21 cellular contexts compared by ENCODE assay signal in the genomic region with DNA sequence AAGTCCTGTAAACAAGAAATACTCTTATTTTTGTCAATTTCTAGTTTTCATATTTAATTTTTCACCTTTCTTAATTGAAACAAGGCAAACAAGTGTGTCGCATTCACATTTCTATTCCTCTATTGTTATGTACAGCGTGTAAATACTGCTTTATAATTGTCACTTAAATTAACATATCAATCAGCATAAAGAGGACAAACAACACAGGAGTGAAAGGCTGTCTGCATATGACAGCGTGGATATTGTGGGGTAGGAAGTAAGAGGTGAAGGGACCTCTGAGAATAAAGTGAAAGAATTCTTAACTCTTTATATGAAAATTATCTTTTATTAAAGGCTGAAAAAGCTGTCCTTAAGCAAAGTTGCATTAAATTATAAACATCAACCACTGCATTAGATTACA.
DNase-seq lines count a peak whose midpoint lies in the region; ATAC-seq, FAIRE-seq and TF ChIP-seq lines count a peak whose summit lies in the region.
"Had no signal": no experiment of that assay in that cellular context is flagged by ENCODE, and none has a peak within 500 bp of the region (broad histone marks: within the 10 kb centered on the region; RNA-seq: fewer than 3 reads in every experiment).

No MANE protein-coding gene starts in this region.

- H3K9me3 Mint-ChIP-seq in H9 (no peaks in the 10 kb centered on the region), neural progenitor cell (no peaks in the 10 kb centered on the region)

- peak overlapping the region; percentile 70 for H3K27ac ChIP-seq in H9 (ENCODE audit: insufficient read length, low read depth, low read length)
- H3K27ac ChIP-seq in OCI-LY1 (ENCODE audit: low read depth, low read length, poor library complexity, severe bottlenecking): no peak overlapping the region
- no peak overlapping the region for H3K27ac ChIP-seq in endothelial cell of umbilical vein (ENCODE audit: insufficient read depth, low read depth, low read length)
- H3K27ac ChIP-seq in neural progenitor cell: no peak overlapping the region
- H3K27ac ChIP-seq in WERI-Rb-1: no peak overlapping the region
- H3K27ac ChIP-seq: BLaER1 had no signal

- no CpG with 5 or more reads among the region's 3 CpGs for WGBS in H9 (ENCODE audit: extremely low coverage, insufficient read length, low lambda C conversion rate)

- no peak overlapping the region for H2BK12ac ChIP-seq in H9 (ENCODE audit: insufficient read length, low read depth, low read length)

- H3K9me2 ChIP-seq in OCI-LY1 (ENCODE audit: low read depth, low read length): no peaks in the 10 kb centered on the region

- H2BK20ac ChIP-seq in H9 (ENCODE audit: low read depth, low read length, poor library complexity, severe bottlenecking): no peak overlapping the region

- H3K36me3 Mint-ChIP-seq in H9 (ENCODE audit: insufficient read depth in 1 of 3, low read depth in 3 of 3) (no peaks in the 10 kb centered on the region), neural progenitor cell (no peaks in the 10 kb centered on the region)
- H3K36me3 Mint-ChIP-seq: CD8-positive, alpha-beta memory T cell had no signal

- H3K4me3 ChIP-seq in OCI-LY1 (ENCODE audit: low read depth, low read length, poor library complexity, severe bottlenecking) (no peak overlapping the region), endothelial cell of umbilical vein (replicated peaks in 1 of 3; ENCODE audit: insufficient read depth in 1 of 3, low read depth in 1 of 3, low read length in 3 of 3) (no peak overlapping the region), neural progenitor cell (no peak overlapping the region), WERI-Rb-1 (ENCODE audit: low read depth, low read length) (no peak overlapping the region)
- H3K4me3 ChIP-seq: BLaER1, GM12878 had no signal

- CTCF ChIA-PET in endothelial cell of umbilical vein (lab: Charles Lee): no interaction called here

- DNase-seq in H9 (no peak), endothelial cell of umbilical vein (ENCODE audit: low read depth, low spot score) (no peak), neural progenitor cell (ENCODE audit: low spot score) (no peak), WERI-Rb-1 (no peak)
- DNase-seq: 8988T; AML-193; Caco-2; CD8-positive, alpha-beta memory T cell; DMS53; GF-D8; IMR-90; KBM-7 had no signal

- no peak overlapping the region for H3K9ac ChIP-seq in H9 (ENCODE audit: extremely low read depth, insufficient read length, low read length)
- H3K9ac ChIP-seq in OCI-LY1 (ENCODE audit: low read length): no peak overlapping the region
- H3K9ac ChIP-seq in endothelial cell of umbilical vein (replicated peaks; ENCODE audit: extremely low read depth, insufficient read depth, low read length): no peak overlapping the region
- no peak overlapping the region for H3K9ac ChIP-seq in neural progenitor cell
- H3K9ac ChIP-seq: BLaER1 had no signal

- no peak overlapping the region for H3K56ac ChIP-seq in H9 (ENCODE audit: insufficient read length, low read depth, low read length)

- H3K23me2 ChIP-seq in H9 (ENCODE audit: insufficient read length, low read depth, low read length, poor library complexity, severe bottlenecking): no peaks in the 10 kb centered on the region

- H3K4me1 ChIP-seq in H9 (ENCODE audit: insufficient read depth, low read length) (peaks cover 16% of the 10 kb centered on the region), OCI-LY1 (ENCODE audit: insufficient read depth, low read length, severe bottlenecking) (peaks cover 57% of the 10 kb centered on the region), endothelial cell of umbilical vein (ENCODE audit: control insufficient read depth, extremely low read depth, insufficient read depth, low read length) (peaks cover 21% of the 10 kb centered on the region), neural progenitor cell (peaks cover 37% of the 10 kb centered on the region)
- H3K4me1 ChIP-seq: BLaER1 had no signal

- TF ChIP-seq POLR2A in endothelial cell of umbilical vein (IDR thresholded peaks at IDR 0.05; ENCODE audit: low read depth, low read length): no peak

- intact Hi-C loops in endothelial cell of umbilical vein (cut with micrococcal nuclease): no loop called here

- H3K4ac ChIP-seq in H9 (ENCODE audit: low read depth, low read length): no peak overlapping the region

- no peak overlapping the region for H2AK5ac ChIP-seq in H9 (ENCODE audit: insufficient read length, low read length)

- H2BK15ac ChIP-seq in H9 (ENCODE audit: low read depth, low read length): no peak overlapping the region

- TF ChIP-seq CTCF in H9 (conservative IDR thresholded peaks at IDR 0.05): no peak
- TF ChIP-seq CTCF in OCI-LY1 (IDR thresholded peaks at IDR 0.05; ENCODE audit: low read length): no peak
- TF ChIP-seq CTCF in endothelial cell of umbilical vein (IDR thresholded peaks at IDR 0.05; ENCODE audit: extremely low read depth in 1 of 2, insufficient read depth in 1 of 2, low read depth in 1 of 2, low read length in 2 of 2): no peak
- TF ChIP-seq CTCF in neural progenitor cell (IDR thresholded peaks at IDR 0.05): no peak
- no peak for TF ChIP-seq CTCF in WERI-Rb-1 (IDR thresholded peaks at IDR 0.05; ENCODE audit: low read depth, low read length)

- H4K91ac ChIP-seq in H9 (ENCODE audit: insufficient read length, low read depth, low read length): no peak overlapping the region

- H3K4me1 Mint-ChIP-seq in H9: peaks cover 62 to 67% of the 10 kb centered on the region in 2 experiments
- peaks cover 8% of the 10 kb centered on the region for H3K4me1 Mint-ChIP-seq in neural progenitor cell
- H3K4me1 Mint-ChIP-seq: CD8-positive, alpha-beta memory T cell had no signal

- dilution Hi-C loops in endothelial cell of umbilical vein (cut with MboI; ENCODE audit: extremely low pct_ligation_motif_present, low sequenced_read_pairs): no loop called here

- no peaks in the 10 kb centered on the region for H3K79me2 ChIP-seq in H9 (ENCODE audit: insufficient read depth, low read length)
- no peaks in the 10 kb centered on the region for H3K79me2 ChIP-seq in OCI-LY1 (ENCODE audit: insufficient read depth, low read length)
- H3K79me2 ChIP-seq in endothelial cell of umbilical vein (ENCODE audit: control insufficient read depth, insufficient read depth, low read length): no peaks in the 10 kb centered on the region
- no peaks in the 10 kb centered on the region for H3K79me2 ChIP-seq in neural progenitor cell (ENCODE audit: low read depth)

- H2AFZ ChIP-seq in H9 (ENCODE audit: low read length) (no peak overlapping the region), OCI-LY1 (ENCODE audit: low read length) (peak overlapping the region; percentile 87; the same call in 1 of the 2 replicates), endothelial cell of umbilical vein (ENCODE audit: low read depth, low read length) (peak overlapping the region; percentile 17), neural progenitor cell (replicated peaks) (peak overlapping the region; percentile 60)

- H4K5ac ChIP-seq in H9 (ENCODE audit: insufficient read length, low read depth, low read length): no peak overlapping the region

- H3K27ac Mint-ChIP-seq in H9: peak overlapping the region; percentile 3 to 75 (median 72); a peak in 6 of 7 replicates
- H3K27ac Mint-ChIP-seq in neural progenitor cell: no peak overlapping the region

- H3K27me3 Mint-ChIP-seq in H9 (ENCODE audit: low read depth): no peaks in the 10 kb centered on the region
- no peaks in the 10 kb centered on the region for H3K27me3 Mint-ChIP-seq in neural progenitor cell (ENCODE audit: insufficient read depth, low read depth)
- H3K27me3 Mint-ChIP-seq: CD8-positive, alpha-beta memory T cell had no signal

- no TSS peak for BruUV-seq in endothelial cell of umbilical vein (replicated peaks; lab: Mats Ljungman, UMichigan)

- H3K18ac ChIP-seq in H9 (ENCODE audit: insufficient read length, low read depth, low read length): no peak overlapping the region

- no peak overlapping the region for H3T11ph ChIP-seq in H9 (ENCODE audit: low read length)

- H3K4me3 Mint-ChIP-seq in H9 (no peak overlapping the region), neural progenitor cell (no peak overlapping the region)
- H3K4me3 Mint-ChIP-seq: CD8-positive, alpha-beta memory T cell had no signal

- no peak overlapping the region for H4K8ac ChIP-seq in H9 (replicated peaks; ENCODE audit: insufficient read length, low read depth, low read length)

- no peaks in the 10 kb centered on the region for H3K27me3 ChIP-seq in H9 (ENCODE audit: insufficient read depth, low read length)
- H3K27me3 ChIP-seq in OCI-LY1 (ENCODE audit: insufficient read depth, low read length): no peaks in the 10 kb centered on the region
- no peaks in the 10 kb centered on the region for H3K27me3 ChIP-seq in endothelial cell of umbilical vein (ENCODE audit: control insufficient read depth in 2 of 2, insufficient read depth in 2 of 2, low read length in 2 of 2)
- no peaks in the 10 kb centered on the region for H3K27me3 ChIP-seq in neural progenitor cell
- no peaks in the 10 kb centered on the region for H3K27me3 ChIP-seq in WERI-Rb-1 (ENCODE audit: insufficient read depth, low read depth, severe bottlenecking)
- H3K27me3 ChIP-seq: BLaER1 had no signal

- no peak for FAIRE-seq in endothelial cell of umbilical vein (lab: Jason Lieb, UNC)
- FAIRE-seq: GM12878, GM18507, H54, HTR-8/SVneo had no signal

- ATAC-seq in HG02610 (IDR thresholded peaks at IDR 0.05; ENCODE audit: unreplicated experiment) (no peak), GM18511 (IDR thresholded peaks at IDR 0.05; ENCODE audit: unreplicated experiment) (no peak), HG03565 (IDR thresholded peaks at IDR 0.05; ENCODE audit: unreplicated experiment) (no peak)
- ATAC-seq: GM12878 had no signal

- H3K79me1 ChIP-seq in H9 (ENCODE audit: insufficient read depth, low read depth, low read length, poor library complexity, severe bottlenecking): no peaks in the 10 kb centered on the region

- H3F3A ChIP-seq in OCI-LY1 (ENCODE audit: insufficient read depth, low read length): no peaks in the 10 kb centered on the region
- H3F3A ChIP-seq in neural progenitor cell (ENCODE audit: low read depth): peaks cover 16% of the 10 kb centered on the region

- H3K23ac ChIP-seq in H9 (ENCODE audit: insufficient read length, low read depth, low read length): no peak overlapping the region

- H3K9me1 ChIP-seq in endothelial cell of umbilical vein (replicated peaks; ENCODE audit: control insufficient read depth, extremely low read depth, insufficient read depth, low read length): no peaks in the 10 kb centered on the region

- no peak overlapping the region for H2BK5ac ChIP-seq in H9 (ENCODE audit: insufficient read length, low read length)

- no peak overlapping the region for H3K14ac ChIP-seq in H9 (ENCODE audit: insufficient read depth, low read length)

- H3K9me3 ChIP-seq in H9 (ENCODE audit: control insufficient read depth, low read depth, low read length) (no peaks in the 10 kb centered on the region), OCI-LY1 (ENCODE audit: low read length) (no peaks in the 10 kb centered on the region), endothelial cell of umbilical vein (replicated peaks; ENCODE audit: control insufficient read depth, insufficient read depth, low read length) (no peaks in the 10 kb centered on the region), neural progenitor cell (ENCODE audit: low read depth) (no peaks in the 10 kb centered on the region), WERI-Rb-1 (ENCODE audit: severe bottlenecking) (no peaks in the 10 kb centered on the region)
- H3K9me3 ChIP-seq: BLaER1, Caco-2 had no signal

- H3K4me2 ChIP-seq in H9 (ENCODE audit: insufficient read depth, insufficient read length, low read length) (no peak overlapping the region), OCI-LY1 (ENCODE audit: low read length) (no peak overlapping the region), endothelial cell of umbilical vein (ENCODE audit: insufficient read depth, low read length) (peak overlapping the region; percentile 35), neural progenitor cell (peak overlapping the region; percentile 24)
- H3K4me2 ChIP-seq: BLaER1 had no signal

- no peak overlapping the region for H2BK120ac ChIP-seq in H9 (ENCODE audit: low read depth, low read length, poor library complexity, severe bottlenecking)

- H3K36me3 ChIP-seq in OCI-LY1 (ENCODE audit: insufficient read depth, low read length) (no peaks in the 10 kb centered on the region), endothelial cell of umbilical vein (ENCODE audit: control insufficient read depth in 2 of 2, extremely low read depth in 1 of 2, insufficient read depth in 2 of 2, low read length in 2 of 2) (no peaks in the 10 kb centered on the region), neural progenitor cell (no peaks in the 10 kb centered on the region), WERI-Rb-1 (no peaks in the 10 kb centered on the region)
- H3K36me3 ChIP-seq: BLaER1 had no signal

- POLR2A ChIA-PET in endothelial cell of umbilical vein (lab: Charles Lee): no interaction called here

- H4K20me1 ChIP-seq in H9 (ENCODE audit: control insufficient read depth, insufficient read depth, insufficient read length): no peaks in the 10 kb centered on the region
- no peaks in the 10 kb centered on the region for H4K20me1 ChIP-seq in OCI-LY1 (ENCODE audit: insufficient read depth, low read length)
- no peaks in the 10 kb centered on the region for H4K20me1 ChIP-seq in endothelial cell of umbilical vein (replicated peaks; ENCODE audit: control insufficient read depth, extremely low read depth, insufficient read depth, low read length)
- no peaks in the 10 kb centered on the region for H4K20me1 ChIP-seq in neural progenitor cell (ENCODE audit: low read depth)
- H4K20me1 ChIP-seq: BLaER1 had no signal

Comparison
In these comparisons a context has a peak if more than half of its experiments do, and no peak if none do; other contexts are left out.
1. H3K4me2 ChIP-seq: peak in endothelial cell of umbilical vein (single experiment) and neural progenitor cell (single experiment); none in H9 (single experiment) and OCI-LY1 (single experiment).